8 cellular contexts compared by ENCODE assay signal in the genomic region with DNA sequence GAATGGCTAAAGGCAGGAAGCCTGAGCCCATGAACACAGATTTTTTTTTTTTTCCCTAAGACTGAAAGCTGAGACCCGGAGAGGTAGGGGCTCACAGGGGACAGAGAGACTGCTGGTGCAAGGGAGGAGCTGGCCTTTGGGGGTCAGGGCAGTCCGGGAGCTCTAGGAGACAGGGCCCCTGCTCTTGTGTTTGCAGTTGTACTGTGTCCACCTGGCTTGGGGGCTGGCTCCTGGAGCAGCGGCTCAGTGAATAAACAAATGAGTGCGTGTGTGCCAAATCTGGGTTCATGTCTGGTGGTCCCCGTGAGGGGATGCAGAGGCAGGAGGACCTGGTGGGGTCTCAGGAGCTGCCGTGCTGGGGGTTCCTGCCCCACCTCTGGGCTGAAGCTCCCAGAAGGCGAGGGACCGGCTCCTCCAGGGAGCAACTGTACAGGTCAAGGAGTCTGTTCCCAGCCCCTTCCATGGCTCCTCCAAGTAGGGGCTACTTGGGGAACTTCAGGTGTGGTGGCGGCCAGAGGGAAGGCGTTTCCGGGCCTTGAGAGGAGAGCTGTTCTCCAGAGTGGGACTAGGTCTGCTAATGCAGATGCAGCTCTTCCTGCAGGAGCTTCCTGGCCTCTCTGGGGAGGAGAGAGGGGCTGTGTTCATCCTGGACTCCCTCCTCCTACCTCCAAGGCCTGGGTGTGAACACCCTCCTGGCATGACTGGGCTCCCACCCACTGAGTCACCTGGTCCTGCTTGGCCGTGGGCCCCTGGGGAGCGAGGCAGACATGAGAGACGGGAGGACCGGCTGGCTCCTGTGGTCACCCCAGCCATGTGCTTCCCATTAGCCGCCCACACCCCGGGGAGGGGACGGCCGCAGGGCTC. TPM values are rescaled to one million over a fixed set of nuclear protein-coding genes. Genes with fewer than 3 reads are reported as not detected.
A peak's percentile ranks its signal among the peaks of the same experiment; 100 is the strongest.
DNase-seq lines count a peak whose midpoint lies in the region; ATAC-seq and TF ChIP-seq lines count a peak whose summit lies in the region.

No MANE protein-coding gene starts in this region.

- intact Hi-C loops in activated T-helper 2 cell treated with anti-CD3 and anti-CD28 coated beads, Interferon-gamma antibody, Interleukin-2, Interleukin-4, amounts not matched to agents 10 μg/mL and 5 μg/mL and 100 μg/mL, durations not matched to agents 14 hours and 24 hours and 36 hours (cut with micrococcal nuclease): no loop called here

- DNase-seq in EH (ENCODE audit: low read depth) (peak; percentile 96), SJCRH30 (peak; percentile 89 to 90), glomerular visceral epithelial cell (ENCODE audit: extremely low spot score) (peak; percentile 29)
- no peak for DNase-seq in activated T-helper 2 cell treated with anti-CD3 and anti-CD28 coated beads, Interferon-gamma antibody, Interleukin-2, Interleukin-4, amounts not matched to agents 10 μg/mL and 5 μg/mL and 100 μg/mL, durations not matched to agents 14 hours and 24 hours and 36 hours (ENCODE audit: low spot score)

- H3K27me3 Mint-ChIP-seq in activated T-helper 2 cell treated with anti-CD3 and anti-CD28 coated beads, Interferon-gamma antibody, Interleukin-2, Interleukin-4, amounts not matched to agents 10 μg/mL and 5 μg/mL and 100 μg/mL, durations not matched to agents 14 hours and 24 hours and 36 hours (ENCODE audit: low read depth): no peaks in the 10 kb centered on the region

- no peaks in the 10 kb centered on the region for H3K4me1 Mint-ChIP-seq in activated T-helper 2 cell treated with anti-CD3 and anti-CD28 coated beads, Interferon-gamma antibody, Interleukin-2, Interleukin-4, amounts not matched to agents 10 μg/mL and 5 μg/mL and 100 μg/mL, durations not matched to agents 14 hours and 24 hours and 36 hours (ENCODE audit: low read depth)

- no peak for ATAC-seq in GM19452 (IDR thresholded peaks at IDR 0.05; ENCODE audit: unreplicated experiment)
- no peak for ATAC-seq in GM21515 (IDR thresholded peaks at IDR 0.05; ENCODE audit: unreplicated experiment)
- no peak for ATAC-seq in GM18907 (IDR thresholded peaks at IDR 0.05; ENCODE audit: unreplicated experiment)

- H3K4me3 Mint-ChIP-seq in activated T-helper 2 cell treated with anti-CD3 and anti-CD28 coated beads, Interferon-gamma antibody, Interleukin-2, Interleukin-4, amounts not matched to agents 10 μg/mL and 5 μg/mL and 100 μg/mL, durations not matched to agents 14 hours and 24 hours and 36 hours (ENCODE audit: low read depth): no peak overlapping the region

- H3K9ac ChIP-seq in parathyroid adenoma: no peak overlapping the region

- H3K36me3 ChIP-seq in SJCRH30 (no peaks in the 10 kb centered on the region), parathyroid adenoma (ENCODE audit: control insufficient read depth, insufficient read depth, low read length) (no peaks in the 10 kb centered on the region)

- H3K9me3 Mint-ChIP-seq in activated T-helper 2 cell treated with anti-CD3 and anti-CD28 coated beads, Interferon-gamma antibody, Interleukin-2, Interleukin-4, amounts not matched to agents 10 μg/mL and 5 μg/mL and 100 μg/mL, durations not matched to agents 14 hours and 24 hours and 36 hours: no peaks in the 10 kb centered on the region

- H3K4me1 ChIP-seq in SJCRH30 (peaks cover 50% of the 10 kb centered on the region), parathyroid adenoma (peaks cover 4% of the 10 kb centered on the region)

- H3K27ac ChIP-seq in SJCRH30 (peak overlapping the region; percentile 63), parathyroid adenoma (peak overlapping the region; percentile 60)

- H3K36me3 Mint-ChIP-seq in activated T-helper 2 cell treated with anti-CD3 and anti-CD28 coated beads, Interferon-gamma antibody, Interleukin-2, Interleukin-4, amounts not matched to agents 10 μg/mL and 5 μg/mL and 100 μg/mL, durations not matched to agents 14 hours and 24 hours and 36 hours (ENCODE audit: low read depth): no peaks in the 10 kb centered on the region

- H3K79me2 ChIP-seq in parathyroid adenoma: no peaks in the 10 kb centered on the region

- H3K4me3 ChIP-seq in SJCRH30 (peak overlapping the region; percentile 18), parathyroid adenoma (ENCODE audit: low read depth, low read length) (no peak overlapping the region)

- no peak overlapping the region for H3K27ac Mint-ChIP-seq in activated T-helper 2 cell treated with anti-CD3 and anti-CD28 coated beads, Interferon-gamma antibody, Interleukin-2, Interleukin-4, amounts not matched to agents 10 μg/mL and 5 μg/mL and 100 μg/mL, durations not matched to agents 14 hours and 24 hours and 36 hours

- no peak overlapping the region for H2AFZ ChIP-seq in parathyroid adenoma

- H3K9me3 ChIP-seq in SJCRH30 (replicated peaks) (no peaks in the 10 kb centered on the region), parathyroid adenoma (ENCODE audit: control insufficient read depth, low read length) (no peaks in the 10 kb centered on the region)

- H3K27me3 ChIP-seq in SJCRH30 (no peaks in the 10 kb centered on the region), parathyroid adenoma (ENCODE audit: control insufficient read depth, insufficient read depth, low read length) (no peaks in the 10 kb centered on the region)

- H3K4me2 ChIP-seq in parathyroid adenoma (ENCODE audit: low read length): no peak overlapping the region

- TF ChIP-seq CTCF in parathyroid adenoma (IDR thresholded peaks at IDR 0.05): no peak

RNA-seq across cellular contexts. Expression of gene FBXO7, which starts 57.6 kb away (rescaled TPM):
- total RNA-seq in SJCRH30 (2014; rRNA removed; shearing (Covaris generic)): 78.4 and 82.4 TPM in 2 replicates
- 104 and 106 TPM in 2 replicates for total RNA-seq in activated T-helper 2 cell treated with anti-CD3 and anti-CD28 coated beads, Interferon-gamma antibody, Interleukin-2, Interleukin-4, amounts not matched to agents 10 μg/mL and 5 μg/mL and 100 μg/mL, durations not matched to agents 14 hours and 24 hours and 36 hours
